Comparison of ENCODE assay signal across 1 cellular context in genomic region chr3:20041197-20041780, GRCh38.
TF ChIP-seq lines count a peak whose summit lies in the region.

No MANE protein-coding gene starts in this region.

TF ChIP-seq in HepG2, 621 proteins besides CTCF, POLR2A, EP300 and RAD21 (continued from another document and continues in another):
- TF ChIP-seq HMGXB4 (CRISPR knock-in tag; IDR thresholded peaks at IDR 0.05; ENCODE audit: borderline replicate concordance in 1 of 2, low read depth in 1 of 2), result peak in 1 of 2 experiments; percentile 20; a peak in 1 of 4 replicates
- 0 out of 2 replicates have a peak, but pooled peaks have one; percentile 29 for TF ChIP-seq ZSCAN21 (CRISPR knock-in tag; IDR thresholded peaks at IDR 0.05; ENCODE audit: borderline replicate concordance)
- TF ChIP-seq ZNF841 (CRISPR knock-in tag; IDR thresholded peaks at IDR 0.05; ENCODE audit: borderline replicate concordance), result no peak
- peak; percentile 36; the same call in 1 of the 2 replicates for TF ChIP-seq ZMYM4 (CRISPR knock-in tag; IDR thresholded peaks at IDR 0.05)
- no peak for TF ChIP-seq ARID2 (CRISPR knock-in tag; IDR thresholded peaks at IDR 0.05; ENCODE audit: borderline replicate concordance)
- TF ChIP-seq CBX1 (IDR thresholded peaks at IDR 0.05; ENCODE audit: low read depth), result peak; percentile 64
- peak; percentile 9; the same call in 1 of the 2 replicates for TF ChIP-seq PHF8 (CRISPR knock-in tag; IDR thresholded peaks at IDR 0.05)
- TF ChIP-seq HHEX (CRISPR knock-in tag; IDR thresholded peaks at IDR 0.05), result no peak
- TF ChIP-seq ARNT2 (CRISPR knock-in tag; IDR thresholded peaks at IDR 0.05; ENCODE audit: low read depth), result no peak
- no peak for TF ChIP-seq MBD4 (IDR thresholded peaks at IDR 0.05; ENCODE audit: borderline replicate concordance, low read length)
- TF ChIP-seq TAF1 (CRISPR knock-in tag; IDR thresholded peaks at IDR 0.05), result no peak
- no peak for TF ChIP-seq NFATC3 (CRISPR knock-in tag; IDR thresholded peaks at IDR 0.05)
- TF ChIP-seq ONECUT2 (CRISPR knock-in tag; IDR thresholded peaks at IDR 0.05), result no peak
- TF ChIP-seq CREB3 (CRISPR knock-in tag; IDR thresholded peaks at IDR 0.05), result no peak
- TF ChIP-seq ZKSCAN5 (CRISPR knock-in tag; IDR thresholded peaks at IDR 0.05), result no peak
- TF ChIP-seq DMAP1 (CRISPR knock-in tag; IDR thresholded peaks at IDR 0.05), result no peak
- TF ChIP-seq ZNF773 (CRISPR knock-in tag; IDR thresholded peaks at IDR 0.05; ENCODE audit: borderline replicate concordance), result no peak
- TF ChIP-seq E2F2 (CRISPR knock-in tag; IDR thresholded peaks at IDR 0.05; ENCODE audit: borderline replicate concordance), result no peak
- TF ChIP-seq ZNF335 (CRISPR knock-in tag; IDR thresholded peaks at IDR 0.05), result no peak
- no peak for TF ChIP-seq PHF5A (CRISPR knock-in tag; IDR thresholded peaks at IDR 0.05; ENCODE audit: low read depth, unreplicated experiment)
- TF ChIP-seq CAMTA2 (CRISPR knock-in tag; IDR thresholded peaks at IDR 0.05; ENCODE audit: borderline replicate concordance), result no peak
- no peak; the same call in 1 of the 2 replicates for TF ChIP-seq ZNF788 (CRISPR knock-in tag; IDR thresholded peaks at IDR 0.05; ENCODE audit: borderline replicate concordance)
- TF ChIP-seq HNRNPLL (IDR thresholded peaks at IDR 0.05; ENCODE audit: low read depth, low read length, poor library complexity, severe bottlenecking), result peak; percentile 20
- no peak for TF ChIP-seq LCORL (IDR thresholded peaks at IDR 0.05)
- TF ChIP-seq LCORL (CRISPR knock-in tag; IDR thresholded peaks at IDR 0.05), result peak; percentile 58; the same call in 1 of the 2 replicates
- TF ChIP-seq ELF3 (CRISPR knock-in tag; IDR thresholded peaks at IDR 0.05), result no peak
- peak; percentile 38; the same call in 1 of the 2 replicates for TF ChIP-seq KDM2A (CRISPR knock-in tag; IDR thresholded peaks at IDR 0.05; ENCODE audit: borderline replicate concordance, low read depth)
- TF ChIP-seq SP5 (CRISPR knock-in tag; IDR thresholded peaks at IDR 0.05; ENCODE audit: borderline replicate concordance, low read depth), result peak; percentile 73; the same call in 1 of the 2 replicates
- TF ChIP-seq MEIS1 (CRISPR knock-in tag; IDR thresholded peaks at IDR 0.05; ENCODE audit: borderline replicate concordance), result peak; percentile 94; the same call in 1 of the 2 replicates
- TF ChIP-seq KLF13 (CRISPR knock-in tag; IDR thresholded peaks at IDR 0.05), result no peak
- TF ChIP-seq ZNF572 (CRISPR knock-in tag; IDR thresholded peaks at IDR 0.05), result no peak
- TF ChIP-seq BCLAF1 (IDR thresholded peaks at IDR 0.05), result no peak
- TF ChIP-seq ZIK1 (CRISPR knock-in tag; IDR thresholded peaks at IDR 0.05; ENCODE audit: borderline replicate concordance, low read depth), result no peak
- TF ChIP-seq SMYD3 (CRISPR knock-in tag; IDR thresholded peaks at IDR 0.05), result no peak
- TF ChIP-seq ZFY (CRISPR knock-in tag; IDR thresholded peaks at IDR 0.05), result peak; percentile 59
- no peak for TF ChIP-seq ZNF761 (CRISPR knock-in tag; conservative IDR thresholded peaks at IDR 0.05)
- TF ChIP-seq RBM22 (optimal IDR thresholded peaks at IDR 0.05; ENCODE audit: low read length), result no peak
- TF ChIP-seq HINFP (CRISPR knock-in tag; IDR thresholded peaks at IDR 0.05; ENCODE audit: low read depth), result no peak
- 0 out of 2 replicates have a peak, but pooled peaks have one; percentile 10 for TF ChIP-seq FOSL2 (CRISPR knock-in tag; IDR thresholded peaks at IDR 0.05)
- no peak for TF ChIP-seq ZNF225 (CRISPR knock-in tag; IDR thresholded peaks at IDR 0.05)
- TF ChIP-seq ZNF790 (CRISPR knock-in tag; IDR thresholded peaks at IDR 0.05; ENCODE audit: borderline replicate concordance), result peak; percentile 80; the same call in 1 of the 2 replicates
- no peak for TF ChIP-seq BATF2 (CRISPR knock-in tag; IDR thresholded peaks at IDR 0.05)
- no peak for TF ChIP-seq ZNF232 (CRISPR knock-in tag; IDR thresholded peaks at IDR 0.05; ENCODE audit: borderline replicate concordance)
- TF ChIP-seq MXD1 (CRISPR knock-in tag; IDR thresholded peaks at IDR 0.05), result peak; percentile 36; the same call in 1 of the 2 replicates
- TF ChIP-seq ZNF704 (CRISPR knock-in tag; IDR thresholded peaks at IDR 0.05; ENCODE audit: borderline replicate concordance), result no peak
- peak; percentile 27; the same call in 1 of the 2 replicates for TF ChIP-seq ZNF281 (CRISPR knock-in tag; IDR thresholded peaks at IDR 0.05; ENCODE audit: borderline replicate concordance)
- TF ChIP-seq ARID3A (IDR thresholded peaks at IDR 0.05; ENCODE audit: low read depth, low read length), result no peak
- peak; percentile 84 for TF ChIP-seq HDAC1 (CRISPR knock-in tag; IDR thresholded peaks at IDR 0.05)
- TF ChIP-seq RXRA (CRISPR knock-in tag; IDR thresholded peaks at IDR 0.05), result no peak
- no peak for TF ChIP-seq ZNF816 (CRISPR knock-in tag; IDR thresholded peaks at IDR 0.05; ENCODE audit: borderline replicate concordance)
- TF ChIP-seq FOXK1 (CRISPR knock-in tag; IDR thresholded peaks at IDR 0.05; ENCODE audit: borderline replicate concordance, low read depth), result peak; percentile 41; the same call in 1 of the 2 replicates
- TF ChIP-seq SIN3A (IDR thresholded peaks at IDR 0.05; ENCODE audit: borderline replicate concordance, low read depth, low read length), result peak; percentile 98
- TF ChIP-seq TGIF2 (CRISPR knock-in tag; IDR thresholded peaks at IDR 0.05), result peak; percentile 100
- TF ChIP-seq SP1 (IDR thresholded peaks at IDR 0.05), result no peak
- TF ChIP-seq SP1 (CRISPR knock-in tag; IDR thresholded peaks at IDR 0.05), result peak; percentile 44; the same call in 1 of the 2 replicates
- TF ChIP-seq ZNF333 (CRISPR knock-in tag; IDR thresholded peaks at IDR 0.05; ENCODE audit: borderline replicate concordance), result no peak
- peak; percentile 93 for TF ChIP-seq ZNF292 (CRISPR knock-in tag; IDR thresholded peaks at IDR 0.05; ENCODE audit: borderline replicate concordance, low read depth)
- no peak for TF ChIP-seq SRSF1 (optimal IDR thresholded peaks at IDR 0.05; ENCODE audit: low read depth, low read length)
- peak; percentile 90 for TF ChIP-seq MEIS2 (CRISPR knock-in tag; IDR thresholded peaks at IDR 0.05)
